ENCODE assay signal across 25 cellular contexts in genomic region chr10:133315847-133316246, GRCh38. TPM values are rescaled to one million over a fixed set of nuclear protein-coding genes. Genes with fewer than 3 reads are reported as not detected.
DNase-seq lines count a peak whose midpoint lies in the region; ATAC-seq and TF ChIP-seq lines count a peak whose summit lies in the region.
"Had no signal": no experiment of that assay in that cellular context is flagged by ENCODE, and none has a peak within 500 bp of the region (broad histone marks: within the 10 kb centered on the region; RNA-seq: fewer than 3 reads in every experiment).

No MANE protein-coding gene starts in this region.

- CTCF ChIA-PET in HEK293 (lab: Yijun Ruan, JAX): interaction anchor here (0.6 to 3.3 kb wide), 4 partner anchors 9 to 85 kb away, joined by 3 to 20 read pairs (median 3); no protein-coding TSS in a partner anchor

- ATAC-seq in foreskin keratinocyte: peak; percentile 26
- ATAC-seq: esophagus mucosa, GM23338, left lobe of liver, WTC11 had no signal

- peaks cover 4% of the 10 kb centered on the region for H3K27me3 ChIP-seq in foreskin keratinocyte

- H3K27ac ChIP-seq in HEK293 (ENCODE audit: extremely low read depth, low read depth, low read length) (no peak overlapping the region), foreskin keratinocyte (no peak overlapping the region)
- H3K27ac ChIP-seq: parathyroid adenoma had no signal

- no peaks in the 10 kb centered on the region for H3K9me3 ChIP-seq in HEK293 (ENCODE audit: control insufficient read depth, insufficient read depth, low read depth, low read length)
- H3K9me3 ChIP-seq: sigmoid colon had no signal

- H3K4me1 ChIP-seq in HEK293 (ENCODE audit: control insufficient read depth, insufficient read depth, low read length): no peaks in the 10 kb centered on the region
- H3K4me1 ChIP-seq in foreskin keratinocyte: no peaks in the 10 kb centered on the region

- H3K36me3 ChIP-seq in HEK293 (ENCODE audit: control insufficient read depth in 2 of 2, insufficient read depth in 1 of 2, low read length in 2 of 2): peaks cover 2 to 24% of the 10 kb centered on the region in 2 experiments; a peak in 2 of 3 replicates

- DNase-seq in DMS 273 (lab: John Stamatoyannopoulos, UW; ENCODE audit: unreplicated experiment) (peak; percentile 47), DMS 273 treated with DMSO at 0.1 percent for 48 hours (lab: John Stamatoyannopoulos, UW) (no peak), SW480 (ENCODE audit: low spot score) (peak; percentile 38), foreskin keratinocyte (peak in 1 of 2 donors; percentile 28), GM19240 (ENCODE audit: insufficient read length, low spot score) (no peak), T1000 (lab: John Stamatoyannopoulos, UW) (no peak), NCI-H2227 (lab: John Stamatoyannopoulos, UW; ENCODE audit: unreplicated experiment) (no peak)
- DNase-seq: activated CD4-positive, alpha-beta memory T cell treated with anti-CD3 and anti-CD28 coated beads for 36 hours; activated naive CD4-positive, alpha-beta T cell; anterior cingulate cortex; NCI-H1417 treated with DMSO at 0.1 percent for 48 hours; NCI-H2171; NCI-H82; nephron progenitor cell; sigmoid colon had no signal

- TF ChIP-seq CTCF in HEK293 (tag by site-specific recombination; IDR thresholded peaks at IDR 0.05) (no peak), foreskin keratinocyte (conservative IDR thresholded peaks at IDR 0.05) (no peak)

- POLR2A ChIA-PET in HEK293 (lab: Yijun Ruan, JAX): interaction anchor here (2.8 kb wide), 1 partner anchor 8 kb away, joined by 15 read pairs; no protein-coding TSS in a partner anchor

- no peak overlapping the region for H3K4me3 ChIP-seq in HEK293 (ENCODE audit: low read depth, low read length)
- H3K4me3 ChIP-seq: GM23338, sigmoid colon had no signal

TF ChIP-seq in HEK293, 187 proteins besides CTCF, POLR2A, EP300 and RAD21:
- TF ChIP-seq ZNF138 (tag by site-specific recombination; IDR thresholded peaks at IDR 0.05; ENCODE audit: borderline replicate concordance) (no peak), ZNF692 (tag by site-specific recombination; IDR thresholded peaks at IDR 0.05) (no peak), ZNF426 (tag by site-specific recombination; IDR thresholded peaks at IDR 0.05) (no peak), ZFP41 (tag by site-specific recombination; IDR thresholded peaks at IDR 0.05; ENCODE audit: borderline replicate concordance) (no peak), ZNF513 (tag by site-specific recombination; IDR thresholded peaks at IDR 0.05) (no peak), PATZ1 (tag by site-specific recombination; IDR thresholded peaks at IDR 0.05) (no peak), SP3 (tag by site-specific recombination; IDR thresholded peaks at IDR 0.05) (peak; percentile 14; the same call in 1 of the 2 replicates), SP2 (tag by site-specific recombination; IDR thresholded peaks at IDR 0.05) (peak; percentile 70)

RNA-seq across cellular contexts. Expression of gene ZNF511, which starts 7.1 kb away (rescaled TPM):
- total RNA-seq in foreskin keratinocyte: 42.3 and 50.3 TPM in 2 replicates
- 42.9 and 54.1 TPM in 2 replicates for polyA plus RNA-seq in foreskin keratinocyte

RNA-seq across cellular contexts. Expression of gene TUBGCP2, which starts 7.2 kb away (rescaled TPM):
- 64.9 and 68.1 TPM in 2 replicates for total RNA-seq in foreskin keratinocyte
- 84.2 and 88.8 TPM in 2 replicates for polyA plus RNA-seq in foreskin keratinocyte

RNA-seq across cellular contexts. Expression of gene CALY, which starts 20.8 kb away (rescaled TPM):
- total RNA-seq in foreskin keratinocyte: not detected in 2 replicates
- not detected in 2 replicates for polyA plus RNA-seq in foreskin keratinocyte
- total RNA-seq: activated CD4-positive, alpha-beta memory T cell treated with anti-CD3 and anti-CD28 coated beads for 36 hours; Caco-2; esophagus mucosa; glomerular endothelial cell had no signal

RNA-seq across cellular contexts. Expression of gene PRAP1, which starts 31.3 kb away (rescaled TPM):
- total RNA-seq in foreskin keratinocyte: not detected in 2 replicates
- not detected in 2 replicates for polyA plus RNA-seq in foreskin keratinocyte
- total RNA-seq: activated CD4-positive, alpha-beta memory T cell treated with anti-CD3 and anti-CD28 coated beads for 36 hours; esophagus mucosa; glomerular endothelial cell; GM23338; urinary bladder had no signal
- polyA plus RNA-seq: BJ had no signal

RNA-seq across cellular contexts. Expression of gene ADAM8, which starts 39.2 kb away (rescaled TPM):
- 137 and 180 TPM in 2 replicates for total RNA-seq in foreskin keratinocyte
- 94.3 and 134 TPM in 2 replicates for polyA plus RNA-seq in foreskin keratinocyte

Comparison
In these comparisons a context has a peak if more than half of its experiments do, and no peak if none do; other contexts are left out.
1. DNase-seq: peak in DMS 273 (single experiment) and SW480 (single experiment); none in DMS 273 treated with DMSO at 0.1 percent for 48 hours (single experiment), GM19240 (single experiment), T1000 (single experiment) and NCI-H2227 (single experiment).